10 cellular contexts compared by ENCODE assay signal in the genomic region with DNA sequence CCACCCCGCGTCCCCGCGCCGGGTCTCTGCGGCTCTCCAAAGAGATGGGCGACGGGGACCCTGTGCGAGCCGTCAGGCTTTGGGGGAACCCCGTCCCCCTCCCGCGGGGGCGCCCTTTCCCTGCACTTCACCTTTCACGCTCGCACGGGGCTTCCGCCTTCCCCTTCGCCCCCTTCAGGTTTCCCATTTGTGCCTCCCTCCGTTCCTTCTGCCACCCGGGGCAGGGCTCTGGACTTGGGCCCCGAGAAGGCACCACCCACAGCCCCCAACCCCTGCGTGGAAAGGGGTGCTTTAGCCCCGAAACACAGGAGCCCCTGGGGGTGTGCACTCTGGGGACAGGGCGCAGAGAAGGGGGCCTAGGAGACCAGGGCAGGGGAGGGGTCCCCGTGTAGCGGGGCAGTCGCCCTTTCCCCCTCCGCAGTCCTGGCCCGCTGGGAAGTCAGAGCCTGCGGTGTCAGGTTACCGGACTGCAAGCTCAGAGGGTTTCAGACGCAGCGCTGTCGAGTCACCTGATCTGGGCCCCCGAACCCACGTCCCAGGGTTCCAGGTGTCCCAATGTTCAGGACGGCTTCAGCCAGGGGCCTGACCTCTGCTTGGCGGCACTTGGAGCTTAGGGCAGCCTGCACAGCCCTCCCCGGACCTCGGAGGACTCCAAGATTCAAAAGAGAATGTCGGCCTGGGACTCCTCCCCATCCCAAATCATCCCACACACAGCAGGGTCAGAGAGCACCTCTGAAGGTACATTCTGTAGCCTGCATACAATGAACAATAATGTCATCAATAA. TPM values are rescaled to one million over a fixed set of nuclear protein-coding genes. Genes with fewer than 3 reads are reported as not detected.
A peak's percentile ranks its signal among the peaks of the same experiment; 100 is the strongest.
DNase-seq lines count a peak whose midpoint lies in the region; ATAC-seq and TF ChIP-seq lines count a peak whose summit lies in the region.
"Had no signal": no experiment of that assay in that cellular context is flagged by ENCODE, and none has a peak within 500 bp of the region (broad histone marks: within the 10 kb centered on the region; RNA-seq: fewer than 3 reads in every experiment).

No MANE protein-coding gene starts in this region.

- DNase-seq in H9: peak; percentile 94
- peak; percentile 69 for DNase-seq in NCI-H748 (lab: John Stamatoyannopoulos, UW; ENCODE audit: unreplicated experiment)
- no peak for DNase-seq in esophagus squamous epithelium (lab: John Stamatoyannopoulos, UW)
- no peak for DNase-seq in osteocyte (ENCODE audit: extremely low spot score, unreplicated experiment)
- no peak for DNase-seq in BE2C
- DNase-seq in COLO829 (ENCODE audit: low spot score): no peak
- DNase-seq: Karpas-422 had no signal

- H2BK120ac ChIP-seq in H9 (ENCODE audit: low read depth, low read length, poor library complexity, severe bottlenecking): peak overlapping the region; percentile 74

- no peak overlapping the region for H4K5ac ChIP-seq in H9 (ENCODE audit: insufficient read length, low read depth, low read length)

- H3K27me3 Mint-ChIP-seq in H9 (ENCODE audit: low read depth) (peaks cover 40% of the 10 kb centered on the region), osteocyte (ENCODE audit: unreplicated experiment) (peaks cover 50% of the 10 kb centered on the region)

- H3K9ac ChIP-seq in H9 (ENCODE audit: extremely low read depth, insufficient read length, low read length): no peak overlapping the region

- WGBS in H9 (ENCODE audit: extremely low coverage, insufficient read length, low lambda C conversion rate): no CpG with 5 or more reads among the region's 42 CpGs
- WGBS in esophagus squamous epithelium, 2 donors: 0 to 2% methylated on average over 1 to 23 of the region's 42 CpGs

- H3K56ac ChIP-seq in H9 (ENCODE audit: insufficient read length, low read depth, low read length): no peak overlapping the region

- H2BK15ac ChIP-seq in H9 (ENCODE audit: low read depth, low read length): no peak overlapping the region

- no peak overlapping the region for H4K8ac ChIP-seq in H9 (replicated peaks; ENCODE audit: insufficient read length, low read depth, low read length)

- H3K14ac ChIP-seq in H9 (ENCODE audit: insufficient read depth, low read length): peak overlapping the region; percentile 31; the same call in 1 of the 2 replicates

- intact Hi-C loops in esophagus squamous epithelium (cut with DNase I): no loop called here

- H3K4me1 ChIP-seq in H9 (ENCODE audit: insufficient read depth, low read length) (no peaks in the 10 kb centered on the region), esophagus squamous epithelium (peaks cover 4 to 15% (median 11%) of the 10 kb centered on the region in 3 donors), BE2C (no peaks in the 10 kb centered on the region)

- no peak for TF ChIP-seq CTCF in H9 (conservative IDR thresholded peaks at IDR 0.05)
- TF ChIP-seq CTCF in esophagus squamous epithelium (IDR thresholded peaks at IDR 0.05): no peak
- no peak for TF ChIP-seq CTCF in osteocyte (IDR thresholded peaks at IDR 0.05)
- no peak for TF ChIP-seq CTCF in BE2C (IDR thresholded peaks at IDR 0.05; ENCODE audit: low read depth, low read length)

- no peak overlapping the region for H3K23ac ChIP-seq in H9 (ENCODE audit: insufficient read length, low read depth, low read length)

- H3K36me3 ChIP-seq in esophagus squamous epithelium (no peaks in the 10 kb centered on the region), BE2C (no peaks in the 10 kb centered on the region)

- H3K27ac ChIP-seq in H9 (ENCODE audit: insufficient read length, low read depth, low read length) (no peak overlapping the region), esophagus squamous epithelium (no peak overlapping the region)
- H3K27ac ChIP-seq: SK-N-MC had no signal

- peak overlapping the region; percentile 25 for H3K4me2 ChIP-seq in H9 (ENCODE audit: insufficient read depth, insufficient read length, low read length)

- H2AFZ ChIP-seq in H9 (ENCODE audit: low read length): no peak overlapping the region

- H3K9me3 Mint-ChIP-seq in H9: no peaks in the 10 kb centered on the region
- no peaks in the 10 kb centered on the region for H3K9me3 Mint-ChIP-seq in osteocyte (ENCODE audit: unreplicated experiment)

- H3K9me3 ChIP-seq in H9 (ENCODE audit: control insufficient read depth, low read depth, low read length): no peaks in the 10 kb centered on the region
- no peaks in the 10 kb centered on the region for H3K9me3 ChIP-seq in esophagus squamous epithelium
- H3K9me3 ChIP-seq in BE2C: no peaks in the 10 kb centered on the region

- H3K27me3 ChIP-seq in H9 (ENCODE audit: insufficient read depth, low read length): no peaks in the 10 kb centered on the region
- peaks cover 5 to 100% (median 8%) of the 10 kb centered on the region in 4 donors for H3K27me3 ChIP-seq in esophagus squamous epithelium
- H3K27me3 ChIP-seq in BE2C: peaks cover 21% of the 10 kb centered on the region

- H2BK5ac ChIP-seq in H9 (ENCODE audit: insufficient read length, low read length): no peak overlapping the region

- H3K36me3 Mint-ChIP-seq in H9 (ENCODE audit: insufficient read depth in 1 of 3, low read depth in 3 of 3) (peaks cover 0 to 4% (median 3%) of the 10 kb centered on the region in 3 experiments; a peak in 4 of 7 replicates), osteocyte (ENCODE audit: unreplicated experiment) (no peaks in the 10 kb centered on the region)

- H3K4me1 Mint-ChIP-seq in H9 (peaks cover 13% of the 10 kb centered on the region in 2 experiments), osteocyte (ENCODE audit: unreplicated experiment) (peaks cover 4% of the 10 kb centered on the region)

- no peak overlapping the region for H3T11ph ChIP-seq in H9 (ENCODE audit: low read length)

- no peak overlapping the region for H2BK20ac ChIP-seq in H9 (ENCODE audit: low read depth, low read length, poor library complexity, severe bottlenecking)

- no peak overlapping the region for H2AK5ac ChIP-seq in H9 (ENCODE audit: insufficient read length, low read length)

- H3K4me3 Mint-ChIP-seq in H9: peak overlapping the region; percentile 69 to 87
- peak overlapping the region; percentile 54 for H3K4me3 Mint-ChIP-seq in osteocyte (ENCODE audit: unreplicated experiment)

- no peaks in the 10 kb centered on the region for H3K79me1 ChIP-seq in H9 (ENCODE audit: insufficient read depth, low read depth, low read length, poor library complexity, severe bottlenecking)

- H3K4ac ChIP-seq in H9 (ENCODE audit: low read depth, low read length): no peak overlapping the region

- H3K4me3 ChIP-seq in esophagus squamous epithelium (peak overlapping the region in 3 of 4 donors; percentile 16 to 61 (median 39)), BE2C (ENCODE audit: low read depth, low read length) (no peak overlapping the region)
- H3K4me3 ChIP-seq: SK-N-MC had no signal

- H3K18ac ChIP-seq in H9 (ENCODE audit: insufficient read length, low read depth, low read length): no peak overlapping the region

- ATAC-seq in GM21360 (IDR thresholded peaks at IDR 0.05; ENCODE audit: unreplicated experiment) (no peak), GM21529 (IDR thresholded peaks at IDR 0.05; ENCODE audit: unreplicated experiment) (no peak)

- no peak for TF ChIP-seq POLR2A in esophagus squamous epithelium (IDR thresholded peaks at IDR 0.05)

- no peak overlapping the region for H4K91ac ChIP-seq in H9 (ENCODE audit: insufficient read length, low read depth, low read length)

- H4K20me1 ChIP-seq in H9 (ENCODE audit: control insufficient read depth, insufficient read depth, insufficient read length): no peaks in the 10 kb centered on the region

- H3K23me2 ChIP-seq in H9 (ENCODE audit: insufficient read length, low read depth, low read length, poor library complexity, severe bottlenecking): peaks cover 2% of the 10 kb centered on the region

- no peaks in the 10 kb centered on the region for H3K79me2 ChIP-seq in H9 (ENCODE audit: insufficient read depth, low read length)

- no peak overlapping the region for H2BK12ac ChIP-seq in H9 (ENCODE audit: insufficient read length, low read depth, low read length)

- no peak overlapping the region; a peak in 2 of 7 replicates for H3K27ac Mint-ChIP-seq in H9
- H3K27ac Mint-ChIP-seq in osteocyte (ENCODE audit: unreplicated experiment): no peak overlapping the region

RNA-seq across cellular contexts. Expression of gene CCDC92B, which starts 6.7 kb away (rescaled TPM):
- total RNA-seq in H9 (2021) (7.1 and 8.0 TPM in 2 replicates), esophagus squamous epithelium (under 1 TPM in 3 of 4 donors, not detected in 1; 0.15 to 0.57 (median 0.35) TPM), osteocyte (not detected in 2 replicates)
- 9.4 TPM for polyA plus RNA-seq in BE2C (2012; ENCODE audit: insufficient read depth, insufficient read length, low read depth)

RNA-seq across cellular contexts. Expression of gene RAP1GAP2, which starts 40.1 kb away (rescaled TPM):
- 32.2 and 33.8 TPM in 2 replicates for total RNA-seq in H9 (2021)
- 10 to 100 TPM in 2 of 4 donors, 1 to 10 TPM in 2; 4.9 to 12.4 (median 10.0) TPM for total RNA-seq in esophagus squamous epithelium
- 6.3 and 7.8 TPM in 2 replicates for total RNA-seq in osteocyte
- polyA plus RNA-seq in BE2C (2012; ENCODE audit: insufficient read depth, insufficient read length, low read depth): 52.5 TPM

RNA-seq across cellular contexts. Expression of gene CLUH, which starts 44.6 kb away (rescaled TPM):
- total RNA-seq in H9 (2021): 91.3 and 97.0 TPM in 2 replicates
- total RNA-seq in esophagus squamous epithelium: 100 to 1,000 TPM in 3 of 4 donors, 10 to 100 TPM in 1; 89.2 to 164 (median 136) TPM
- total RNA-seq in osteocyte: 47.0 and 49.4 TPM in 2 replicates
- polyA plus RNA-seq in BE2C (2012; ENCODE audit: insufficient read depth, insufficient read length, low read depth): 176 TPM

Comparison
In these comparisons a context has a peak if more than half of its experiments do, and no peak if none do; other contexts are left out.
1. DNase-seq: peak in H9 (single experiment) and NCI-H748 (single experiment); none in esophagus squamous epithelium (single experiment), osteocyte (single experiment), BE2C (single experiment) and COLO829 (single experiment).